8 cellular contexts compared by ENCODE assay signal in genomic region chr1:174743654-174744561, GRCh38.
A peak's percentile ranks its signal among the peaks of the same experiment; 100 is the strongest.
DNase-seq lines count a peak whose midpoint lies in the region; ATAC-seq and TF ChIP-seq lines count a peak whose summit lies in the region.

No MANE protein-coding gene starts in this region.

- no peak overlapping the region for H2BK5ac ChIP-seq in H9 (ENCODE audit: insufficient read length, low read length)

- H3K79me1 ChIP-seq in H9 (ENCODE audit: insufficient read depth, low read depth, low read length, poor library complexity, severe bottlenecking) = no peaks in the 10 kb centered on the region

- H4K5ac ChIP-seq in H9 (ENCODE audit: insufficient read length, low read depth, low read length) = no peak overlapping the region

- H4K20me1 ChIP-seq in H9 (ENCODE audit: control insufficient read depth, insufficient read depth, insufficient read length) = no peaks in the 10 kb centered on the region

- H3K18ac ChIP-seq in H9 (ENCODE audit: insufficient read length, low read depth, low read length) = no peak overlapping the region

- H2BK12ac ChIP-seq in H9 (ENCODE audit: insufficient read length, low read depth, low read length) = no peak overlapping the region

- no peaks in the 10 kb centered on the region for H3K36me3 Mint-ChIP-seq in H9 (ENCODE audit: insufficient read depth in 1 of 3, low read depth in 3 of 3)

- H2AFZ ChIP-seq in H9 (ENCODE audit: low read length) = no peak overlapping the region

- H3K79me2 ChIP-seq in H9 (ENCODE audit: insufficient read depth, low read length) = no peaks in the 10 kb centered on the region

- no peak overlapping the region for H3K27ac Mint-ChIP-seq in H9

- H3K4me3 Mint-ChIP-seq in H9 = no peak overlapping the region

- no peak overlapping the region for H3K14ac ChIP-seq in H9 (ENCODE audit: insufficient read depth, low read length)

- no peak overlapping the region for H3K27ac ChIP-seq in H9 (ENCODE audit: insufficient read length, low read depth, low read length)

- no peak overlapping the region for H2BK120ac ChIP-seq in H9 (ENCODE audit: low read depth, low read length, poor library complexity, severe bottlenecking)

- DNase-seq in AG20443 (ENCODE audit: low spot score) = peak; percentile 48
- no peak for DNase-seq in H9
- peak; percentile 25 for DNase-seq in NCI-H748 treated with DMSO at 0.1 percent for 48 hours (lab: John Stamatoyannopoulos, UW)
- DNase-seq in cerebellum (ENCODE audit: low spot score) = peak; percentile 61
- DNase-seq in lung microvascular endothelial cell (ENCODE audit: low read depth in 2 of 2) = peak; percentile 54 to 70

- no peak for ATAC-seq in activated CD4-positive, CD25-positive, alpha-beta regulatory T cell treated with anti-CD3 and anti-CD28 coated beads, Interleukin-2, amount 50 U/mL, for 24 hours
- ATAC-seq in GM18873 (IDR thresholded peaks at IDR 0.05; ENCODE audit: low FRiP score, unreplicated experiment) (no peak), HG02759 (IDR thresholded peaks at IDR 0.05; ENCODE audit: unreplicated experiment) (no peak)

- no peaks in the 10 kb centered on the region for H3K9me3 ChIP-seq in H9 (ENCODE audit: control insufficient read depth, low read depth, low read length)

- no peaks in the 10 kb centered on the region for H3K23me2 ChIP-seq in H9 (ENCODE audit: insufficient read length, low read depth, low read length, poor library complexity, severe bottlenecking)

- no peak overlapping the region for H3K23ac ChIP-seq in H9 (ENCODE audit: insufficient read length, low read depth, low read length)

- H3K4me1 Mint-ChIP-seq in H9 = no peaks in the 10 kb centered on the region

- no peak overlapping the region for H2AK5ac ChIP-seq in H9 (ENCODE audit: insufficient read length, low read length)

- no peaks in the 10 kb centered on the region; the same call in none of the 2 replicates for H3K27me3 Mint-ChIP-seq in H9 (ENCODE audit: low read depth)

- no peak overlapping the region for H3T11ph ChIP-seq in H9 (ENCODE audit: low read length)

- no CpG with 5 or more reads among the region's 4 CpGs for WGBS in H9 (ENCODE audit: extremely low coverage, insufficient read length, low lambda C conversion rate)

- H2BK15ac ChIP-seq in H9 (ENCODE audit: low read depth, low read length) = no peak overlapping the region

- no peak overlapping the region for H3K56ac ChIP-seq in H9 (ENCODE audit: insufficient read length, low read depth, low read length)

- no peaks in the 10 kb centered on the region for H3K9me3 Mint-ChIP-seq in H9

- no peak overlapping the region for H3K4me2 ChIP-seq in H9 (ENCODE audit: insufficient read depth, insufficient read length, low read length)

- H3K4me1 ChIP-seq in H9 (ENCODE audit: insufficient read depth, low read length) = no peaks in the 10 kb centered on the region

- no peak overlapping the region for H3K4ac ChIP-seq in H9 (ENCODE audit: low read depth, low read length)

- no peaks in the 10 kb centered on the region for H3K27me3 ChIP-seq in H9 (ENCODE audit: insufficient read depth, low read length)

- no peak overlapping the region for H4K91ac ChIP-seq in H9 (ENCODE audit: insufficient read length, low read depth, low read length)

- TF ChIP-seq CTCF in H9 (conservative IDR thresholded peaks at IDR 0.05) = peak; percentile 78

- no peak overlapping the region for H3K9ac ChIP-seq in H9 (ENCODE audit: extremely low read depth, insufficient read length, low read length)

- H4K8ac ChIP-seq in H9 (replicated peaks; ENCODE audit: insufficient read length, low read depth, low read length) = no peak overlapping the region

- no peak overlapping the region for H2BK20ac ChIP-seq in H9 (ENCODE audit: low read depth, low read length, poor library complexity, severe bottlenecking)
